ENCODE assay signal across 2 cellular contexts in the genomic region with DNA sequence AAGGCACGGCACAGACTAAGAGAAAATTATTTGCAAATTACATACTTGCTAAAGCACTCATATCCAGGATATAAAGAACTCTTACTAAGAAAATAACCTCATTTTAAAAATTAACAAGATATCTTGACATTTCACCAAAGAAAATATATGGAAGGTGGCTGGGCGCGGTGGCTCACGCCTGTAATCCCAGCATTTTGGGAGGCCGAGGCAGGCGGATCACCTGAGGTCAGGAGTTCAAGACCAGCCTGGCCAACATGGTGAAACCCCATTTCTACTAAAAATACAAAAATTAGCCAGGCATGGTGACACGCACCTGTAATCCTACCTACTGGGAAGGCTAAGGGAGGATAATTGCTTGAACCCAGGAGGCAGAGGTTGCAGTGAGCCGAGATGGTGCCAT. TPM values are rescaled to one million over a fixed set of nuclear protein-coding genes. Genes with fewer than 3 reads are reported as not detected.
DNase-seq lines count a peak whose midpoint lies in the region; TF ChIP-seq lines count a peak whose summit lies in the region.
"Not testable (repeated sequence)": the region's sequence is repeated elsewhere in the genome, so short reads cannot be mapped to it uniquely, and the experiment has no call there.

No MANE protein-coding gene starts in this region.

- peaks cover 81% of the 10 kb centered on the region for H3K9me3 ChIP-seq in adipocyte (ENCODE audit: control insufficient read depth, low read length)

- not testable (repeated sequence) for H3K27me3 Mint-ChIP-seq in osteocyte (ENCODE audit: unreplicated experiment)

- not testable (repeated sequence) for H3K27me3 ChIP-seq in adipocyte (replicated peaks; ENCODE audit: control insufficient read depth, insufficient read depth, low read length)

- DNase-seq in adipocyte (ENCODE audit: low read depth) = not testable (repeated sequence)
- DNase-seq in osteocyte (ENCODE audit: extremely low spot score, unreplicated experiment) = peak; percentile 51

- not testable (repeated sequence) for H3K4me1 Mint-ChIP-seq in osteocyte (ENCODE audit: unreplicated experiment)

- H3K9me3 Mint-ChIP-seq in osteocyte (ENCODE audit: unreplicated experiment) = peaks cover 25% of the 10 kb centered on the region

- not testable (repeated sequence) for H3K4me1 ChIP-seq in adipocyte (ENCODE audit: control insufficient read depth, insufficient read depth, low read length)

- not testable (repeated sequence) for H3K4me3 Mint-ChIP-seq in osteocyte (ENCODE audit: unreplicated experiment)

- H3K9ac ChIP-seq in adipocyte (ENCODE audit: low read length) = not testable (repeated sequence)

- not testable (repeated sequence) for H3K27ac Mint-ChIP-seq in osteocyte (ENCODE audit: unreplicated experiment)

- H3K4me3 ChIP-seq in adipocyte (ENCODE audit: low read length) = peak overlapping the region; percentile 46

- peaks cover 52% of the 10 kb centered on the region for H3K36me3 Mint-ChIP-seq in osteocyte (ENCODE audit: unreplicated experiment)

- not testable (repeated sequence) for TF ChIP-seq CTCF in osteocyte (IDR thresholded peaks at IDR 0.05)

- peaks cover 73% of the 10 kb centered on the region for H3K36me3 ChIP-seq in adipocyte (ENCODE audit: control insufficient read depth, insufficient read depth, low read length, severe bottlenecking)

RNA-seq across cellular contexts. Expression of a gene that starts 19.2 kb away (rescaled TPM):
- total RNA-seq in osteocyte = 17.8 and 19.1 TPM in 2 replicates

RNA-seq across cellular contexts. Expression of a gene that starts 49.2 kb away (rescaled TPM):
- 13.6 and 16.3 TPM in 2 replicates for total RNA-seq in osteocyte

RNA-seq across cellular contexts. Expression of a gene that starts 49.5 kb away (rescaled TPM):
- total RNA-seq in osteocyte = 58.4 and 63.3 TPM in 2 replicates
